27 cellular contexts compared by ENCODE assay signal in genomic region chr7:94135180-94135579, GRCh38.
"Had no signal": no experiment of that assay in that cellular context is flagged by ENCODE, and none has a peak within 500 bp of the region (broad histone marks: within the 10 kb centered on the region; RNA-seq: fewer than 3 reads in every experiment).

No MANE protein-coding gene starts in this region.

- H3K9ac ChIP-seq: SK-N-SH had no signal

- H3K4me3 ChIP-seq: cardiac muscle cell, Peyer's patch, SJCRH30 had no signal

- ATAC-seq: activated CD4-positive, alpha-beta T cell treated with anti-CD3 and anti-CD28 coated beads for 36 hours; activated CD8-positive, alpha-beta T cell treated with anti-CD3 and anti-CD28 coated beads for 36 hours; activated T-cell treated with anti-CD3 and anti-CD28 coated beads, Interleukin-2, amount 50 U/mL, for 72 hours had no signal

- H3K36me3 ChIP-seq: brain microvascular endothelial cell, cardiac muscle cell, Peyer's patch, SJCRH30, WERI-Rb-1 had no signal

- H3K4me2 ChIP-seq: SK-N-SH had no signal

- H3K4me1 ChIP-seq: Peyer's patch had no signal

- H3K27me3 ChIP-seq: brain microvascular endothelial cell, cardiac muscle cell, Peyer's patch, SJCRH30 had no signal

- H3K27ac ChIP-seq: brain microvascular endothelial cell, cardiac muscle cell, Peyer's patch, RWPE1, SJCRH30, WERI-Rb-1 had no signal

- FAIRE-seq: colon had no signal

- H3K9me3 ChIP-seq: Peyer's patch, SJCRH30, SK-N-SH had no signal

- DNase-seq: activated CD4-positive, alpha-beta T cell treated with anti-CD3 and anti-CD28 coated beads for 36 hours; activated CD8-positive, alpha-beta memory T cell treated with anti-CD3 and anti-CD28 coated beads, Interleukin-2, amount 50 U/mL, for 4 hours; activated CD8-positive, alpha-beta T cell treated with anti-CD3 and anti-CD28 coated beads for 36 hours; activated gamma-delta T cell treated with Interleukin-2 at 50 U/mL for 16 hours; activated naive CD4-positive, alpha-beta T cell treated with anti-CD3 and anti-CD28 coated beads, Interleukin-2, amount 10 ng/mL, durations not matched to agents 7 days and 5 days; activated T-cell treated with anti-CD3 and anti-CD28 coated beads, Interleukin-2, amount 50 U/mL, for 72 hours; aorta; brain microvascular endothelial cell; cerebellar nuclear complex; Kasumi-1; NCI-H1092; NCI-H1930; NCI-H345; NCI-H510A; NCI-H526 treated with DMSO at 0.1 percent for 48 hours; NCI-H82; NK-92 treated with Interleukin-12 subunit alpha and Interleukin-12 subunit beta, amount 100 ng/mL, for 24 hours; OCI-M1; Peyer's patch; Right ventricle myocardium superior; SJCRH30; SK-N-SH; T-helper 1 cell; WERI-Rb-1 had no signal
